8 cellular contexts compared by ENCODE assay signal in genomic region chr4:184288451-184289178, GRCh38.
A peak's percentile ranks its signal among the peaks of the same experiment; 100 is the strongest.
DNase-seq lines count a peak whose midpoint lies in the region; ATAC-seq, FAIRE-seq and TF ChIP-seq lines count a peak whose summit lies in the region.

No MANE protein-coding gene starts in this region.

- H3K79me2 ChIP-seq in MM.1S (ENCODE audit: low read length), result no peaks in the 10 kb centered on the region

- TF ChIP-seq CTCF in MM.1S (IDR thresholded peaks at IDR 0.05; ENCODE audit: low read length), result peak; percentile 14; the same call in 1 of the 2 replicates

- H3K4me3 ChIP-seq in MM.1S (ENCODE audit: low read length), result peak overlapping the region; percentile 39

- intact Hi-C loops in posterior cingulate gyrus (cut with DNase I), result loop anchor here (5.0 kb wide), 1 partner anchor 54 kb away; no protein-coding TSS in a partner anchor

- H4K20me1 ChIP-seq in MM.1S (ENCODE audit: insufficient read depth, low read length), result no peaks in the 10 kb centered on the region

- H3K4me2 ChIP-seq in MM.1S (ENCODE audit: low read depth, low read length), result peak overlapping the region; percentile 87

- H2AFZ ChIP-seq in MM.1S (ENCODE audit: low read length), result peak overlapping the region; percentile 57

- H3K4me1 ChIP-seq in MM.1S (ENCODE audit: low read length), result peaks cover 55% of the 10 kb centered on the region

- H3K36me3 ChIP-seq in MM.1S (replicated peaks; ENCODE audit: insufficient read depth, low read length), result no peaks in the 10 kb centered on the region

- peaks cover 49% of the 10 kb centered on the region for H3F3A ChIP-seq in MM.1S (ENCODE audit: insufficient read depth, low read length)

- peak; percentile 96 for FAIRE-seq in GM18507 (lab: Jason Lieb, UNC)

- ATAC-seq in GM21529 (IDR thresholded peaks at IDR 0.05; ENCODE audit: unreplicated experiment), result peak; percentile 58

- DNase-seq in GM18507 (ENCODE audit: extremely low spot score, insufficient read length, low read depth) (no peak), MM.1S (peak; percentile 86), iPS-NIHi11 (ENCODE audit: low spot score) (peak; percentile 43), posterior cingulate gyrus (no peak), EL (no peak), NCI-H526 treated with DMSO at 0.1 percent for 48 hours (lab: John Stamatoyannopoulos, UW) (no peak), NCI-H82 treated with DMSO at 0.1 percent for 48 hours (lab: John Stamatoyannopoulos, UW; ENCODE audit: unreplicated experiment) (no peak)

- peak overlapping the region; percentile 91 for H3K27ac ChIP-seq in MM.1S (ENCODE audit: low read length)

- no peaks in the 10 kb centered on the region for H3K9me2 ChIP-seq in MM.1S (replicated peaks; ENCODE audit: insufficient read depth, low read length)

- H3K27me3 ChIP-seq in MM.1S (replicated peaks; ENCODE audit: insufficient read depth, low read length), result no peaks in the 10 kb centered on the region

- peak overlapping the region; percentile 67 for H3K9ac ChIP-seq in MM.1S (ENCODE audit: low read length)

- H3K9me3 ChIP-seq in MM.1S (replicated peaks; ENCODE audit: insufficient read depth, low read length), result no peaks in the 10 kb centered on the region

Comparison
In these comparisons a context has a peak if more than half of its experiments do, and no peak if none do; other contexts are left out.
1. DNase-seq: peak in MM.1S (single experiment) and iPS-NIHi11 (single experiment); none in GM18507 (single experiment), posterior cingulate gyrus (0 of 10), EL (single experiment), NCI-H526 treated with DMSO at 0.1 percent for 48 hours (single experiment) and NCI-H82 treated with DMSO at 0.1 percent for 48 hours (single experiment).